Comparison of ENCODE assay signal across 2 cellular contexts in the genomic region with DNA sequence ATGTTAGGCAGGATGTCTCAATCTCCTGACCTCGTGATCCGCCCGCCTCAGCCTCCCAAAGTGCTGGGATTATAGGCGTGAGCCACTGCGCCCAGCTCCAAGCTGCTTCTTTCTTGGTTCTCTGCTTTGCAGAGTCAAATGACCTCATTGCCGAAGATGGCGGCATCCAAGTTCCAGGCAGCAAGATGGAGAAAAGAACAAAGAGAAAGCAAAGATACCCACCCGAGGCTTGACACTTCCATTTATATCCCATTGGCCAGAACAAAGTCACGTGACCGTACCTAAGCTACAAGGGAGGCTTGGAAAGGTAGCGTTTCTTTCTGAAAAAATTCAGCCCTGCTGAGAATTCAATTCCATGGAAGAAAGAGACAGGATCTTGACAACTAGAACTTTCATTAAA.
TF ChIP-seq lines count a peak whose summit lies in the region.

No MANE protein-coding gene starts in this region.

TF ChIP-seq in SK-N-SH, 30 proteins besides CTCF, POLR2A, EP300 and RAD21:
- TF ChIP-seq, protein P1, sequence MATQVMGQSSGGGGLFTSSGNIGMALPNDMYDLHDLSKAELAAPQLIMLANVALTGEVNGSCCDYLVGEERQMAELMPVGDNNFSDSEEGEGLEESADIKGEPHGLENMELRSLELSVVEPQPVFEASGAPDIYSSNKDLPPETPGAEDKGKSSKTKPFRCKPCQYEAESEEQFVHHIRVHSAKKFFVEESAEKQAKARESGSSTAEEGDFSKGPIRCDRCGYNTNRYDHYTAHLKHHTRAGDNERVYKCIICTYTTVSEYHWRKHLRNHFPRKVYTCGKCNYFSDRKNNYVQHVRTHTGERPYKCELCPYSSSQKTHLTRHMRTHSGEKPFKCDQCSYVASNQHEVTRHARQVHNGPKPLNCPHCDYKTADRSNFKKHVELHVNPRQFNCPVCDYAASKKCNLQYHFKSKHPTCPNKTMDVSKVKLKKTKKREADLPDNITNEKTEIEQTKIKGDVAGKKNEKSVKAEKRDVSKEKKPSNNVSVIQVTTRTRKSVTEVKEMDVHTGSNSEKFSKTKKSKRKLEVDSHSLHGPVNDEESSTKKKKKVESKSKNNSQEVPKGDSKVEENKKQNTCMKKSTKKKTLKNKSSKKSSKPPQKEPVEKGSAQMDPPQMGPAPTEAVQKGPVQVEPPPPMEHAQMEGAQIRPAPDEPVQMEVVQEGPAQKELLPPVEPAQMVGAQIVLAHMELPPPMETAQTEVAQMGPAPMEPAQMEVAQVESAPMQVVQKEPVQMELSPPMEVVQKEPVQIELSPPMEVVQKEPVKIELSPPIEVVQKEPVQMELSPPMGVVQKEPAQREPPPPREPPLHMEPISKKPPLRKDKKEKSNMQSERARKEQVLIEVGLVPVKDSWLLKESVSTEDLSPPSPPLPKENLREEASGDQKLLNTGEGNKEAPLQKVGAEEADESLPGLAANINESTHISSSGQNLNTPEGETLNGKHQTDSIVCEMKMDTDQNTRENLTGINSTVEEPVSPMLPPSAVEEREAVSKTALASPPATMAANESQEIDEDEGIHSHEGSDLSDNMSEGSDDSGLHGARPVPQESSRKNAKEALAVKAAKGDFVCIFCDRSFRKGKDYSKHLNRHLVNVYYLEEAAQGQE (IDR thresholded peaks at IDR 0.05; ENCODE audit: low read depth, low read length), result no peak
- no peak for TF ChIP-seq GATA2 (CRISPR knock-in tag; IDR thresholded peaks at IDR 0.05)
- TF ChIP-seq TCF12 (IDR thresholded peaks at IDR 0.05), result no peak
- TF ChIP-seq, protein P2, sequence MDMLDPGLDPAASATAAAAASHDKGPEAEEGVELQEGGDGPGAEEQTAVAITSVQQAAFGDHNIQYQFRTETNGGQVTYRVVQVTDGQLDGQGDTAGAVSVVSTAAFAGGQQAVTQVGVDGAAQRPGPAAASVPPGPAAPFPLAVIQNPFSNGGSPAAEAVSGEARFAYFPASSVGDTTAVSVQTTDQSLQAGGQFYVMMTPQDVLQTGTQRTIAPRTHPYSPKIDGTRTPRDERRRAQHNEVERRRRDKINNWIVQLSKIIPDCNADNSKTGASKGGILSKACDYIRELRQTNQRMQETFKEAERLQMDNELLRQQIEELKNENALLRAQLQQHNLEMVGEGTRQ (IDR thresholded peaks at IDR 0.05; ENCODE audit: borderline replicate concordance, low read depth, low read length), result no peak
- no peak for TF ChIP-seq RCOR1 (IDR thresholded peaks at IDR 0.05; ENCODE audit: low read length)
- TF ChIP-seq EZH2phosphoT487 (IDR thresholded peaks at IDR 0.05; ENCODE audit: borderline replicate concordance, low read depth), result no peak
- TF ChIP-seq RXRA (IDR thresholded peaks at IDR 0.05; ENCODE audit: borderline replicate concordance, low read depth), result no peak
- TF ChIP-seq CHD2 (IDR thresholded peaks at IDR 0.05; ENCODE audit: low read length, partially characterized antibody), result no peak
- TF ChIP-seq IRF3 (IDR thresholded peaks at IDR 0.05; ENCODE audit: low read depth, low read length), result no peak
- no peak for TF ChIP-seq ZBTB33 (IDR thresholded peaks at IDR 0.05; ENCODE audit: borderline replicate concordance, low read depth)

TF ChIP-seq in SK-N-SH treated with all-trans-retinoic acid at 6 μM for 48 hours, 23 proteins besides CTCF, POLR2A, EP300 and RAD21 (continued from another document):
- TF ChIP-seq TCF4 (CRISPR knock-in tag; IDR thresholded peaks at IDR 0.05; ENCODE audit: borderline replicate concordance), result no peak
